In the genomic region with DNA sequence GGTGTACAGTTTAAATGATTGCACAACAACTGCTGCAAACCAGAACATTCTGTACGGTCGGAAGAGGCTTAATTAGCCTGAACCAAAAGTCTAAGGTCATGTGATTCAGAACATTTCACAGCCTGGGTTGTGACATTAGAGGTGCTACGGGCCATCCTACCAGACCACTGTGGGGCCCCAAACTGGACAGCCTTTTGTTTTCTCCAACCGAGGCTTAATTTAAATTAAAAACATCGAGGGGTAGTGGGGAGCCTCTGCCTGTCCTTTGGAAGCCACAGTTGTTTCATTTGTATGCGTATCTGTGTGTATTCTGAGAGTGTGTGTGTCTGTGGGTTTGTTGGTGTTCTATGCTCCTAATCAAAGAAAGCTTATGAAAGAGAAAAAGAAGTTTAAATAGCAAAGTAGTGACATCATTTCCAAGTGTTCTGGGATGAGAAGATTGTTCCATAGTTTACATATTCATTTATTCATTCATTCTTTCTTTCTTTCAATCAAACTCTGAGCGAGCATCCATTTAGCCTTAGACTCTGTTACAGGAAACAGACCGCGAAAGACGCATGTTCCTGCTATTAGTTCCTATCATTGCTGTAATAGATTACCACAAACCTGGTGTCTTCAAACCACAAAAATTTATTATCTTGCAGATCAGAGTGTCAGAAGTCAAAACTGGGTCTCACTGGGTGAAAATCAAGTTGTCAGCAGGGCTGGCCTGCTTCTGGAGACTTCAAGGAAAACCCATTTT, we compare ENCODE assay signal across 8 cellular contexts.
A peak's percentile ranks its signal among the peaks of the same experiment; 100 is the strongest.
DNase-seq lines count a peak whose midpoint lies in the region; ATAC-seq and TF ChIP-seq lines count a peak whose summit lies in the region.

No MANE protein-coding gene starts in this region.

- CTCF ChIA-PET in activated naive CD4-positive, alpha-beta T cell treated with anti-CD3 and anti-CD28 coated beads, Interleukin-2, amount 10 ng/mL, durations not matched to agents 7 days and 5 days (lab: Charles Lee), result interaction anchor here (0.6 to 1.1 kb wide), 2 partner anchors 94 to 153 kb away, joined by 3 to 6 read pairs; no protein-coding TSS in a partner anchor

- H3K9me2 ChIP-seq in Loucy (replicated peaks; ENCODE audit: low read depth, low read length), result no peaks in the 10 kb centered on the region
- no peaks in the 10 kb centered on the region for H3K9me2 ChIP-seq in hepatocyte (replicated peaks; ENCODE audit: insufficient read depth)

- peaks cover 9% of the 10 kb centered on the region for H3K4me1 ChIP-seq in Loucy (ENCODE audit: insufficient read depth, low read length, poor library complexity, severe bottlenecking)
- peaks cover 19% of the 10 kb centered on the region for H3K4me1 ChIP-seq in hepatocyte (ENCODE audit: insufficient read depth)

- H3K4me2 ChIP-seq in Loucy (ENCODE audit: low read depth, low read length, poor library complexity, severe bottlenecking) (peak overlapping the region; percentile 20), hepatocyte (peak overlapping the region; percentile 33)

- H3K9ac ChIP-seq in Loucy (ENCODE audit: low read depth, low read length, poor library complexity, severe bottlenecking), result no peak overlapping the region

- H4K20me1 ChIP-seq in Loucy (ENCODE audit: insufficient read depth, low read length, poor library complexity, severe bottlenecking) (no peaks in the 10 kb centered on the region), hepatocyte (ENCODE audit: insufficient read depth, poor library complexity, severe bottlenecking) (no peaks in the 10 kb centered on the region)

- H3K9me3 ChIP-seq in Loucy (ENCODE audit: insufficient read depth, low read depth, low read length), result no peaks in the 10 kb centered on the region
- H3K9me3 ChIP-seq in hepatocyte (ENCODE audit: low read depth), result no peaks in the 10 kb centered on the region

- H3K27ac ChIP-seq in hepatocyte, result peak overlapping the region; percentile 84

- ATAC-seq in stimulated activated effector memory CD8-positive, alpha-beta T cell treated with anti-CD3 and anti-CD28 coated beads, Interleukin-12 subunit alpha, Interleukin-12 subunit beta, amount 100 ng/mL, for 72 hours, result peak; percentile 49
- ATAC-seq in GM21390 (IDR thresholded peaks at IDR 0.05; ENCODE audit: unreplicated experiment), result no peak

- H3K4me3 Mint-ChIP-seq in activated naive CD4-positive, alpha-beta T cell treated with anti-CD3 and anti-CD28 coated beads, Interleukin-2, amount 10 ng/mL, durations not matched to agents 7 days and 5 days, result peak overlapping the region; percentile 19
- H3K4me3 Mint-ChIP-seq in stimulated activated effector memory CD8-positive, alpha-beta T cell treated with anti-CD3 and anti-CD28 coated beads, Interleukin-12 subunit alpha, Interleukin-12 subunit beta, amount 100 ng/mL, for 72 hours, result peak overlapping the region; percentile 34

- DNase-seq in activated naive CD4-positive, alpha-beta T cell treated with anti-CD3 and anti-CD28 coated beads, Interleukin-2, amount 10 ng/mL, durations not matched to agents 7 days and 5 days, result peak; percentile 28
- DNase-seq in hepatocyte (ENCODE audit: low spot score), result peak; percentile 49
- no peak for DNase-seq in stimulated activated effector memory CD8-positive, alpha-beta T cell treated with anti-CD3 and anti-CD28 coated beads, Interleukin-12 subunit alpha, Interleukin-12 subunit beta, amount 100 ng/mL, for 72 hours (ENCODE audit: low spot score in 2 of 2)
- DNase-seq in NCI-H1417 (lab: John Stamatoyannopoulos, UW), result no peak
- no peak for DNase-seq in SKM-1 (lab: John Stamatoyannopoulos, UW; ENCODE audit: unreplicated experiment)
- no peak for DNase-seq in SHP77 treated with DMSO at 0.1 percent for 48 hours (lab: John Stamatoyannopoulos, UW)

- no peak overlapping the region for H3K4me3 ChIP-seq in Loucy (ENCODE audit: low read length, poor library complexity, severe bottlenecking)
- H3K4me3 ChIP-seq in hepatocyte, result no peak overlapping the region

- H3K4me1 Mint-ChIP-seq in activated naive CD4-positive, alpha-beta T cell treated with anti-CD3 and anti-CD28 coated beads, Interleukin-2, amount 10 ng/mL, durations not matched to agents 7 days and 5 days, result peaks cover 46% of the 10 kb centered on the region
- peaks cover 45% of the 10 kb centered on the region for H3K4me1 Mint-ChIP-seq in stimulated activated effector memory CD8-positive, alpha-beta T cell treated with anti-CD3 and anti-CD28 coated beads, Interleukin-12 subunit alpha, Interleukin-12 subunit beta, amount 100 ng/mL, for 72 hours

- WGBS in hepatocyte (ENCODE audit: low lambda C conversion rate, missing lambda C conversion rate), result 61% methylated on average over 10 of the region's 10 CpGs

- H3F3A ChIP-seq in Loucy (ENCODE audit: low read depth), result no peaks in the 10 kb centered on the region

- H3K36me3 ChIP-seq in Loucy (ENCODE audit: insufficient read depth, low read length) (no peaks in the 10 kb centered on the region), hepatocyte (replicated peaks; ENCODE audit: insufficient read depth, low read depth) (no peaks in the 10 kb centered on the region)

- H3K36me3 Mint-ChIP-seq in activated naive CD4-positive, alpha-beta T cell treated with anti-CD3 and anti-CD28 coated beads, Interleukin-2, amount 10 ng/mL, durations not matched to agents 7 days and 5 days, result peaks cover 5% of the 10 kb centered on the region
- no peaks in the 10 kb centered on the region for H3K36me3 Mint-ChIP-seq in stimulated activated effector memory CD8-positive, alpha-beta T cell treated with anti-CD3 and anti-CD28 coated beads, Interleukin-12 subunit alpha, Interleukin-12 subunit beta, amount 100 ng/mL, for 72 hours

- TF ChIP-seq CTCF in Loucy (conservative IDR thresholded peaks at IDR 0.05; ENCODE audit: low read length) (no peak), hepatocyte (IDR thresholded peaks at IDR 0.05; ENCODE audit: poor library complexity) (no peak)

- H3K79me2 ChIP-seq in Loucy (ENCODE audit: insufficient read depth, low read length) (no peaks in the 10 kb centered on the region), hepatocyte (no peaks in the 10 kb centered on the region)

- H3K9me3 Mint-ChIP-seq in activated naive CD4-positive, alpha-beta T cell treated with anti-CD3 and anti-CD28 coated beads, Interleukin-2, amount 10 ng/mL, durations not matched to agents 7 days and 5 days, result peaks cover 12% of the 10 kb centered on the region
- no peaks in the 10 kb centered on the region for H3K9me3 Mint-ChIP-seq in stimulated activated effector memory CD8-positive, alpha-beta T cell treated with anti-CD3 and anti-CD28 coated beads, Interleukin-12 subunit alpha, Interleukin-12 subunit beta, amount 100 ng/mL, for 72 hours

- H3K27me3 ChIP-seq in Loucy (ENCODE audit: insufficient read depth, low read length, poor library complexity, severe bottlenecking) (peaks cover 77% of the 10 kb centered on the region), hepatocyte (no peaks in the 10 kb centered on the region)

- H2AFZ ChIP-seq in Loucy (ENCODE audit: low read length) (no peak overlapping the region), hepatocyte (no peak overlapping the region)

- no peaks in the 10 kb centered on the region for H3K27me3 Mint-ChIP-seq in activated naive CD4-positive, alpha-beta T cell treated with anti-CD3 and anti-CD28 coated beads, Interleukin-2, amount 10 ng/mL, durations not matched to agents 7 days and 5 days

- peak overlapping the region; percentile 69 for H3K27ac Mint-ChIP-seq in activated naive CD4-positive, alpha-beta T cell treated with anti-CD3 and anti-CD28 coated beads, Interleukin-2, amount 10 ng/mL, durations not matched to agents 7 days and 5 days
- peak overlapping the region; percentile 58 for H3K27ac Mint-ChIP-seq in stimulated activated effector memory CD8-positive, alpha-beta T cell treated with anti-CD3 and anti-CD28 coated beads, Interleukin-12 subunit alpha, Interleukin-12 subunit beta, amount 100 ng/mL, for 72 hours

Comparison
In these comparisons a context has a peak if more than half of its experiments do, and no peak if none do; other contexts are left out.
1. DNase-seq: peak in activated naive CD4-positive, alpha-beta T cell treated with anti-CD3 and anti-CD28 coated beads, Interleukin-2, amount 10 ng/mL, durations not matched to agents 7 days and 5 days (single experiment) and hepatocyte (single experiment); none in stimulated activated effector memory CD8-positive, alpha-beta T cell treated with anti-CD3 and anti-CD28 coated beads, Interleukin-12 subunit alpha, Interleukin-12 subunit beta, amount 100 ng/mL, for 72 hours (0 of 2), NCI-H1417 (0 of 3), SKM-1 (single experiment) and SHP77 treated with DMSO at 0.1 percent for 48 hours (single experiment).